ENCODE assay signal across 8 cellular contexts in genomic region chr5:86971034-86971511, GRCh38.
A peak's percentile ranks its signal among the peaks of the same experiment; 100 is the strongest.
DNase-seq lines count a peak whose midpoint lies in the region; ATAC-seq and TF ChIP-seq lines count a peak whose summit lies in the region.

No MANE protein-coding gene starts in this region.

- no peak for ATAC-seq in HG03196 (IDR thresholded peaks at IDR 0.05; ENCODE audit: unreplicated experiment)
- ATAC-seq in GM19324 (IDR thresholded peaks at IDR 0.05; ENCODE audit: low FRiP score, unreplicated experiment): no peak

- H3K4me3 ChIP-seq in fibroblast of villous mesenchyme (ENCODE audit: low read depth, low read length): no peak overlapping the region

- TF ChIP-seq CTCF in C4-2B (conservative IDR thresholded peaks at IDR 0.05) (peak; percentile 43), GM20000 (IDR thresholded peaks at IDR 0.05; ENCODE audit: extremely low read depth, missing control alignments) (peak; percentile 15), fibroblast of villous mesenchyme (IDR thresholded peaks at IDR 0.05; ENCODE audit: insufficient read depth, low read depth, low read length) (peak; percentile 26)

- H3K27ac ChIP-seq in C4-2B: no peak overlapping the region

- DNase-seq in GM20000 (ENCODE audit: low spot score) (peak; percentile 12), NCI-H226 (peak; percentile 14), fibroblast of villous mesenchyme (ENCODE audit: low read depth) (peak; percentile 52), NCI-H2029 (lab: John Stamatoyannopoulos, UW) (no peak), GM19238 (ENCODE audit: insufficient read length, low spot score) (no peak)

Comparison
In these comparisons a context has a peak if more than half of its experiments do, and no peak if none do; other contexts are left out.
1. DNase-seq: peak in GM20000 (single experiment), NCI-H226 (single experiment) and fibroblast of villous mesenchyme (single experiment); none in NCI-H2029 (single experiment) and GM19238 (single experiment).
2. Peak in every context shown above with its lines, with median percentiles within 50 percentile points of each other: CTCF ChIP-seq.